ENCODE assay signal across 16 cellular contexts in genomic region chr2:187544371-187545080, GRCh38. TPM values are rescaled to one million over a fixed set of nuclear protein-coding genes. Genes with fewer than 3 reads are reported as not detected.
A peak's percentile ranks its signal among the peaks of the same experiment; 100 is the strongest.
DNase-seq lines count a peak whose midpoint lies in the region; ATAC-seq and TF ChIP-seq lines count a peak whose summit lies in the region.
"Had no signal": no experiment of that assay in that cellular context is flagged by ENCODE, and none has a peak within 500 bp of the region (broad histone marks: within the 10 kb centered on the region; RNA-seq: fewer than 3 reads in every experiment).

No MANE protein-coding gene starts in this region.

- ATAC-seq in Panc1: peak; percentile 54
- no peak for ATAC-seq in HG03196 (IDR thresholded peaks at IDR 0.05; ENCODE audit: unreplicated experiment)
- ATAC-seq in HG03139 (IDR thresholded peaks at IDR 0.05; ENCODE audit: unreplicated experiment): no peak

- BruUV-seq in A673 (replicated peaks; lab: Mats Ljungman, UMichigan): no TSS peak
- no TSS peak for BruUV-seq in Panc1 (replicated peaks; lab: Mats Ljungman, UMichigan)

- peaks cover 2% of the 10 kb centered on the region for H3K79me1 ChIP-seq in trophoblast cell (ENCODE audit: low read length)

- H4K8ac ChIP-seq in trophoblast cell (ENCODE audit: low read depth, low read length): peak overlapping the region; percentile 14

- peaks cover 83% of the 10 kb centered on the region for H3K4me1 ChIP-seq in A673 (ENCODE audit: insufficient read depth, low read length, poor library complexity, severe bottlenecking)
- H3K4me1 ChIP-seq in Panc1 (ENCODE audit: control insufficient read depth, insufficient read depth, low read length): peaks cover 84% of the 10 kb centered on the region
- H3K4me1 ChIP-seq in left ventricle myocardium inferior: peaks cover 68% of the 10 kb centered on the region
- peaks cover 0 to 2% of the 10 kb centered on the region in 2 experiments for H3K4me1 ChIP-seq in trophoblast cell (ENCODE audit: control insufficient read depth in 1 of 2, insufficient read depth in 2 of 2, low read length in 2 of 2)

- no peak overlapping the region for H4K12ac ChIP-seq in trophoblast cell (ENCODE audit: low read depth, low read length)

- no peak overlapping the region for H3K9ac ChIP-seq in trophoblast cell (ENCODE audit: low read length)

- no peak overlapping the region for H2AFZ ChIP-seq in trophoblast cell (ENCODE audit: insufficient read depth, low read length, poor library complexity)

- H2BK12ac ChIP-seq in trophoblast cell (ENCODE audit: low read length): peak overlapping the region; percentile 6

- H3K27me3 ChIP-seq in A673 (replicated peaks; ENCODE audit: insufficient read depth, low read depth, low read length, poor library complexity) (no peaks in the 10 kb centered on the region), Panc1 (ENCODE audit: control insufficient read depth, insufficient read depth, low read length) (no peaks in the 10 kb centered on the region), left ventricle myocardium inferior (ENCODE audit: low read depth) (no peaks in the 10 kb centered on the region), trophoblast cell (ENCODE audit: insufficient read depth, low read length) (no peaks in the 10 kb centered on the region)
- H3K27me3 ChIP-seq: spleen, transverse colon had no signal

- H2AK5ac ChIP-seq in trophoblast cell (ENCODE audit: low read length): no peak overlapping the region

- no peak overlapping the region for H3K23ac ChIP-seq in trophoblast cell (ENCODE audit: low read length)

- H3K18ac ChIP-seq in trophoblast cell (ENCODE audit: low read length): no peak overlapping the region

- in situ Hi-C loops in Panc1 (cut with HindIII; ENCODE audit: low pct_unique_long_range_greater_than_20kb, low sequenced_read_pairs) (no loop called here), GM13976 (cut with MboI; ENCODE audit: low sequenced_read_pairs, unreplicated experiment) (no loop called here)

- WGBS in trophoblast cell (ENCODE audit: extremely low coverage, insufficient coverage, insufficient read length): no CpG with 5 or more reads among the region's 16 CpGs

- H2BK120ac ChIP-seq in trophoblast cell (ENCODE audit: insufficient read depth, low read length, poor library complexity): peak overlapping the region; percentile 56

- H3K9me3 ChIP-seq in A673 (ENCODE audit: low read depth, low read length, poor library complexity, severe bottlenecking) (no peaks in the 10 kb centered on the region), Panc1 (ENCODE audit: control insufficient read depth, insufficient read depth, low read depth, low read length) (no peaks in the 10 kb centered on the region), left ventricle myocardium inferior (replicated peaks) (no peaks in the 10 kb centered on the region), trophoblast cell (ENCODE audit: insufficient read depth, low read depth, low read length) (no peaks in the 10 kb centered on the region)
- H3K9me3 ChIP-seq: spleen, transverse colon had no signal

- peak overlapping the region; percentile 25 for H4K91ac ChIP-seq in trophoblast cell (ENCODE audit: low read depth, low read length)

- POLR2A ChIA-PET in A673 (lab: Charles Lee; ENCODE audit: low non-redundant PET) (no interaction called here), Panc1 (lab: Charles Lee) (interaction anchor here (0.6 kb wide), 1 partner anchor 22 kb away, joined by 8 read pairs; no protein-coding TSS in a partner anchor)

- no peak overlapping the region for H3K4ac ChIP-seq in trophoblast cell (ENCODE audit: low read depth, low read length)

- no peaks in the 10 kb centered on the region for H3K79me2 ChIP-seq in trophoblast cell (ENCODE audit: control insufficient read depth, insufficient read depth, low read length, poor library complexity)

- no peaks in the 10 kb centered on the region for H3K36me3 ChIP-seq in A673 (ENCODE audit: insufficient read depth, low read length, poor library complexity, severe bottlenecking)
- H3K36me3 ChIP-seq in Panc1 (ENCODE audit: control insufficient read depth, insufficient read depth, low read length): peaks cover 18% of the 10 kb centered on the region; the same call in 1 of the 2 replicates
- no peaks in the 10 kb centered on the region for H3K36me3 ChIP-seq in left ventricle myocardium inferior
- peaks cover 0 to 3% of the 10 kb centered on the region in 2 experiments for H3K36me3 ChIP-seq in trophoblast cell (ENCODE audit: control insufficient read depth in 1 of 2, insufficient read depth in 2 of 2, low read length in 2 of 2)
- H3K36me3 ChIP-seq: spleen, transverse colon had no signal

- TF ChIP-seq CTCF in A673 (conservative IDR thresholded peaks at IDR 0.05; ENCODE audit: low read depth, low read length) (no peak), Panc1 (IDR thresholded peaks at IDR 0.05) (no peak), left ventricle myocardium inferior (IDR thresholded peaks at IDR 0.05; ENCODE audit: borderline replicate concordance) (no peak), GM13976 (IDR thresholded peaks at IDR 0.05; ENCODE audit: borderline replicate concordance, control extremely low read depth, extremely low read depth, insufficient read depth, missing control alignments) (no peak)

- H2BK5ac ChIP-seq in trophoblast cell (ENCODE audit: low read depth, low read length, poor library complexity): peak overlapping the region; percentile 56

- H3K4me2 ChIP-seq in trophoblast cell (ENCODE audit: low read length): no peak overlapping the region

- H3K14ac ChIP-seq in trophoblast cell (ENCODE audit: low read length): no peak overlapping the region

- H3K27ac ChIP-seq in A673 (ENCODE audit: low read depth, low read length, poor library complexity, severe bottlenecking) (peak overlapping the region; percentile 80), Panc1 (ENCODE audit: low read length) (peak overlapping the region; percentile 98), left ventricle myocardium inferior (replicated peaks) (peak overlapping the region; percentile 80), trophoblast cell (ENCODE audit: low read depth, low read length) (peak overlapping the region; percentile 87)

- H3K4me3 ChIP-seq in A673 (ENCODE audit: low read depth, low read length, poor library complexity, severe bottlenecking) (peak overlapping the region; percentile 14), Panc1 (ENCODE audit: low read depth in 2 of 2, low read length in 2 of 2) (peak overlapping the region; percentile 2 to 33; a peak in 3 of 4 replicates), left ventricle myocardium inferior (no peak overlapping the region), trophoblast cell (ENCODE audit: low read depth, low read length) (no peak overlapping the region)
- H3K4me3 ChIP-seq: spleen, transverse colon had no signal

- intact Hi-C loops in A673 (cut with micrococcal nuclease; ENCODE audit: unreplicated experiment): no loop called here
- intact Hi-C loops in Panc1 (cut with micrococcal nuclease; ENCODE audit: unreplicated experiment): loop anchor here (5.0 kb wide), 2 partner anchors 33 to 42 kb away; no protein-coding TSS in a partner anchor
- intact Hi-C loops in left ventricle myocardium inferior (cut with micrococcal nuclease): no loop called here

- CTCF ChIA-PET in A673 (lab: Charles Lee): no interaction called here
- CTCF ChIA-PET in Panc1 (lab: Charles Lee): no interaction called here

- DNase-seq in A673 (ENCODE audit: low spot score) (no peak), Panc1 (ENCODE audit: low read depth, low spot score) (no peak), left ventricle myocardium inferior (no peak), trophoblast cell (peak; percentile 81 to 90), GM13976 (ENCODE audit: low spot score) (no peak), NCI-H774 (lab: John Stamatoyannopoulos, UW) (no peak)
- DNase-seq: activated naive CD4-positive, alpha-beta T cell treated with anti-CD3 and anti-CD28 coated beads, Interleukin-2, amount 50 U/mL, for 16 hours; cerebellar nuclear complex; DMS79; GOT3; NCI-H1048; NCI-H510A; spleen; transverse colon had no signal

RNA-seq across cellular contexts. Expression of gene TFPI, which starts 9.7 kb away (rescaled TPM):
- total RNA-seq in A673 (2021) (33.6 and 36.3 TPM in 2 replicates), Panc1 (2021; ENCODE audit: unreplicated experiment) (129 TPM), left ventricle myocardium inferior (19.0 TPM)
- 51.3 TPM for polyA plus RNA-seq in Panc1 (2012; ENCODE audit: insufficient read length)
- 210 and 216 TPM in 2 replicates for polyA plus RNA-seq in trophoblast cell (2013)

Comparison
In these comparisons a context has a peak if more than half of its experiments do, and no peak if none do; other contexts are left out.
1. DNase-seq: peak in trophoblast cell (2 of 2); none in A673 (single experiment), Panc1 (single experiment), left ventricle myocardium inferior (single experiment), GM13976 (single experiment) and NCI-H774 (single experiment).
2. H3K4me3 ChIP-seq: peak in A673 (single experiment) and Panc1 (2 of 2); none in left ventricle myocardium inferior (single experiment) and trophoblast cell (single experiment).
3. Peak in every context shown above with its lines, with median percentiles within 50 percentile points of each other: H3K27ac ChIP-seq.